1 cellular context compared by ENCODE assay signal in the genomic region with DNA sequence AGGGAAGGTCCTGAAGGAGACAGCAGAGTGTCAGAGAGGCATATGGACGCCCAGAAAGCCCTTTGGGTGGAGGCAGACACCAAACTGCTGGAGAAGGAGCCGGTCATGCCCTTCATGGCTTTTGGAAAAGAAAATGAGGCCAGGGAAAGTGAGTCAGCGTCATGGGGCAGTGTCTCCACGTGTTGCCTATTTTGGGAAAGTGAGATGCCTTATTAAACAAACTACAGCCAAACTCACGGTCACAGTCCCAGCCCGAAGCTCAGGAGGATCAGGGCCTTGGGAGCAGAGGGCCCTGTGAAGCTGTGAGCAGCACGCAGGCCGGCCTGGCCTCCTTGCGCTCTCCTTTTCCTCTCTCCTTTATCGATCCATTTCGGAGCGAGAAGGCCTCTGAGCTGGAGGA.
TF ChIP-seq lines count a peak whose summit lies in the region.

No MANE protein-coding gene starts in this region.

TF ChIP-seq in GM23338, 12 proteins besides CTCF, POLR2A, EP300 and RAD21 (continued from another document):
- TF ChIP-seq, protein P1, sequence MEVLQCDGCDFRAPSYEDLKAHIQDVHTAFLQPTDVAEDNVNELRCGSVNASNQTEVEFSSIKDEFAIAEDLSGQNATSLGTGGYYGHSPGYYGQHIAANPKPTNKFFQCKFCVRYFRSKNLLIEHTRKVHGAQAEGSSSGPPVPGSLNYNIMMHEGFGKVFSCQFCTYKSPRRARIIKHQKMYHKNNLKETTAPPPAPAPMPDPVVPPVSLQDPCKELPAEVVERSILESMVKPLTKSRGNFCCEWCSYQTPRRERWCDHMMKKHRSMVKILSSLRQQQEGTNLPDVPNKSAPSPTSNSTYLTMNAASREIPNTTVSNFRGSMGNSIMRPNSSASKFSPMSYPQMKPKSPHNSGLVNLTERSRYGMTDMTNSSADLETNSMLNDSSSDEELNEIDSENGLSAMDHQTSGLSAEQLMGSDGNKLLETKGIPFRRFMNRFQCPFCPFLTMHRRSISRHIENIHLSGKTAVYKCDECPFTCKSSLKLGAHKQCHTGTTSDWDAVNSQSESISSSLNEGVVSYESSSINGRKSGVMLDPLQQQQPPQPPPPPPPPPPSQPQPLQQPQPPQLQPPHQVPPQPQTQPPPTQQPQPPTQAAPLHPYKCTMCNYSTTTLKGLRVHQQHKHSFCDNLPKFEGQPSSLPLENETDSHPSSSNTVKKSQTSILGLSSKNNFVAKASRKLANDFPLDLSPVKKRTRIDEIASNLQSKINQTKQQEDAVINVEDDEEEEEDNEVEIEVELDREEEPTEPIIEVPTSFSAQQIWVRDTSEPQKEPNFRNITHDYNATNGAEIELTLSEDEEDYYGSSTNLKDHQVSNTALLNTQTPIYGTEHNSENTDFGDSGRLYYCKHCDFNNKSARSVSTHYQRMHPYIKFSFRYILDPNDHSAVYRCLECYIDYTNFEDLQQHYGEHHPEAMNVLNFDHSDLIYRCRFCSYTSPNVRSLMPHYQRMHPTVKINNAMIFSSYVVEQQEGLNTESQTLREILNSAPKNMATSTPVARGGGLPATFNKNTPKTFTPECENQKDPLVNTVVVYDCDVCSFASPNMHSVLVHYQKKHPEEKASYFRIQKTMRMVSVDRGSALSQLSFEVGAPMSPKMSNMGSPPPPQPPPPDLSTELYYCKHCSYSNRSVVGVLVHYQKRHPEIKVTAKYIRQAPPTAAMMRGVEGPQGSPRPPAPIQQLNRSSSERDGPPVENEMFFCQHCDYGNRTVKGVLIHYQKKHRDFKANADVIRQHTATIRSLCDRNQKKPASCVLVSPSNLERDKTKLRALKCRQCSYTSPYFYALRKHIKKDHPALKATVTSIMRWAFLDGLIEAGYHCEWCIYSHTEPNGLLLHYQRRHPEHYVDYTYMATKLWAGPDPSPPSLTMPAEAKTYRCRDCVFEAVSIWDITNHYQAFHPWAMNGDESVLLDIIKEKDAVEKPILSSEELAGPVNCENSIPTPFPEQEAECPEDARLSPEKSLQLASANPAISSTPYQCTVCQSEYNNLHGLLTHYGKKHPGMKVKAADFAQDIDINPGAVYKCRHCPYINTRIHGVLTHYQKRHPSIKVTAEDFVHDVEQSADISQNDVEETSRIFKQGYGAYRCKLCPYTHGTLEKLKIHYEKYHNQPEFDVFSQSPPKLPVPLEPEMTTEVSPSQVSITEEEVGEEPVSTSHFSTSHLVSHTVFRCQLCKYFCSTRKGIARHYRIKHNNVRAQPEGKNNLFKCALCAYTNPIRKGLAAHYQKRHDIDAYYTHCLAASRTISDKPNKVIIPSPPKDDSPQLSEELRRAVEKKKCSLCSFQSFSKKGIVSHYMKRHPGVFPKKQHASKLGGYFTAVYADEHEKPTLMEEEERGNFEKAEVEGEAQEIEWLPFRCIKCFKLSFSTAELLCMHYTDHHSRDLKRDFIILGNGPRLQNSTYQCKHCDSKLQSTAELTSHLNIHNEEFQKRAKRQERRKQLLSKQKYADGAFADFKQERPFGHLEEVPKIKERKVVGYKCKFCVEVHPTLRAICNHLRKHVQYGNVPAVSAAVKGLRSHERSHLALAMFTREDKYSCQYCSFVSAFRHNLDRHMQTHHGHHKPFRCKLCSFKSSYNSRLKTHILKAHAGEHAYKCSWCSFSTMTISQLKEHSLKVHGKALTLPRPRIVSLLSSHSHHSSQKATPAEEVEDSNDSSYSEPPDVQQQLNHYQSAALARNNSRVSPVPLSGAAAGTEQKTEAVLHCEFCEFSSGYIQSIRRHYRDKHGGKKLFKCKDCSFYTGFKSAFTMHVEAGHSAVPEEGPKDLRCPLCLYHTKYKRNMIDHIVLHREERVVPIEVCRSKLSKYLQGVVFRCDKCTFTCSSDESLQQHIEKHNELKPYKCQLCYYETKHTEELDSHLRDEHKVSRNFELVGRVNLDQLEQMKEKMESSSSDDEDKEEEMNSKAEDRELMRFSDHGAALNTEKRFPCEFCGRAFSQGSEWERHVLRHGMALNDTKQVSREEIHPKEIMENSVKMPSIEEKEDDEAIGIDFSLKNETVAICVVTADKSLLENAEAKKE (CRISPR knock-in tag; IDR thresholded peaks at IDR 0.05), result no peak
- TF ChIP-seq, protein P2, sequence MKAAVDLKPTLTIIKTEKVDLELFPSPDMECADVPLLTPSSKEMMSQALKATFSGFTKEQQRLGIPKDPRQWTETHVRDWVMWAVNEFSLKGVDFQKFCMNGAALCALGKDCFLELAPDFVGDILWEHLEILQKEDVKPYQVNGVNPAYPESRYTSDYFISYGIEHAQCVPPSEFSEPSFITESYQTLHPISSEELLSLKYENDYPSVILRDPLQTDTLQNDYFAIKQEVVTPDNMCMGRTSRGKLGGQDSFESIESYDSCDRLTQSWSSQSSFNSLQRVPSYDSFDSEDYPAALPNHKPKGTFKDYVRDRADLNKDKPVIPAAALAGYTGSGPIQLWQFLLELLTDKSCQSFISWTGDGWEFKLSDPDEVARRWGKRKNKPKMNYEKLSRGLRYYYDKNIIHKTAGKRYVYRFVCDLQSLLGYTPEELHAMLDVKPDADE (IDR thresholded peaks at IDR 0.05), result no peak
- no peak for TF ChIP-seq POLR2AphosphoS5 (IDR thresholded peaks at IDR 0.05; ENCODE audit: low read depth)
